Comparison of ENCODE assay signal across 1 cellular context in the genomic region with DNA sequence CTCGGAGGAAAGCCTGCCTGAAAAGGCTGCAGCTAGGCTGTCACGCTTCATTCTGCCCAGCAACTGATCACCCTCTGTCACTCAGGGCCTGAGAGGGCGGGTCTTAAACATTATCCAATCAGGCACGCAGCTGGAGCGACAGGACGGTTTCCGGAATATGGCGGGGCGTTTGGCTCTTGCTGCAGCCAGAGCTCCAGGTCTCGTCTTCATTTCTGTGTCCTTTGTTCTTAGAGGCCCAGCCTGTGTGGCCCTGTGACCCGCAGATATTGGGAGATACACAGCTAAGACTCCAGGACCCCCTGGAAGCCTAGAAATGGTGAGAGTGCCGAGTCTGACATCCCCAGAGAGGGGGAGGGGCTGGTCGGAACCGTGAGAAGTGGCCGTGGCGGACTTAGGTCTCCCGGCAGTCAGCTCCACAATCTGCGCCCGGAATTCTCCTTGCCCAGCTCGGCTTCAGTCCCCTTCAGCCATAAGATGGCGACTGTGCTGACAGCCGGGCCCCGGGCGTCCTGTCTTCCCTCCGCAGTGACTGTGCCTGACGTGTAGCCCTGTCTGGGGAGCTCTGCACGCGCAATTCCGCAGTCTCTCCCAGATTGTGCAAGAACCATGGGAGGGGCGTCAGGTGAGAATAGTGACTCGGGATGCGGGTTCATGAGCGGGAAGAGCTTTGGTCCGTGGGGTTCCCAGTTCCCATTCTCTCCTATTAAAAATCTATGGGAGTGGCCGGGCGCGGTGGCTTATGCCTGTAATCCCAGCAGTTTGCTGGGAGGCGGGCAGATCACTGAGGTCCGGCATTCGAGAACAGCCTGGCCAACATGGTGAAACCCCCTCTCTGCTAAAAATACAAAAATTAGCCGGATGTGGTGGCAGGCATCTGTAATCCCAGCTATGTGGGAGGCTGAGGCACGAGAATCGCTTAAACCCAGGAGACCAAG.
TF ChIP-seq lines count a peak whose summit lies in the region.

A gene (plus strand): TSS at position 144 of the 935 bp plus-strand sequence. CDS start 170 bp downstream, at position 314.

TF ChIP-seq in K562, 482 proteins besides CTCF, POLR2A, EP300 and RAD21 (continued from another document):
- TF ChIP-seq, protein P1, sequence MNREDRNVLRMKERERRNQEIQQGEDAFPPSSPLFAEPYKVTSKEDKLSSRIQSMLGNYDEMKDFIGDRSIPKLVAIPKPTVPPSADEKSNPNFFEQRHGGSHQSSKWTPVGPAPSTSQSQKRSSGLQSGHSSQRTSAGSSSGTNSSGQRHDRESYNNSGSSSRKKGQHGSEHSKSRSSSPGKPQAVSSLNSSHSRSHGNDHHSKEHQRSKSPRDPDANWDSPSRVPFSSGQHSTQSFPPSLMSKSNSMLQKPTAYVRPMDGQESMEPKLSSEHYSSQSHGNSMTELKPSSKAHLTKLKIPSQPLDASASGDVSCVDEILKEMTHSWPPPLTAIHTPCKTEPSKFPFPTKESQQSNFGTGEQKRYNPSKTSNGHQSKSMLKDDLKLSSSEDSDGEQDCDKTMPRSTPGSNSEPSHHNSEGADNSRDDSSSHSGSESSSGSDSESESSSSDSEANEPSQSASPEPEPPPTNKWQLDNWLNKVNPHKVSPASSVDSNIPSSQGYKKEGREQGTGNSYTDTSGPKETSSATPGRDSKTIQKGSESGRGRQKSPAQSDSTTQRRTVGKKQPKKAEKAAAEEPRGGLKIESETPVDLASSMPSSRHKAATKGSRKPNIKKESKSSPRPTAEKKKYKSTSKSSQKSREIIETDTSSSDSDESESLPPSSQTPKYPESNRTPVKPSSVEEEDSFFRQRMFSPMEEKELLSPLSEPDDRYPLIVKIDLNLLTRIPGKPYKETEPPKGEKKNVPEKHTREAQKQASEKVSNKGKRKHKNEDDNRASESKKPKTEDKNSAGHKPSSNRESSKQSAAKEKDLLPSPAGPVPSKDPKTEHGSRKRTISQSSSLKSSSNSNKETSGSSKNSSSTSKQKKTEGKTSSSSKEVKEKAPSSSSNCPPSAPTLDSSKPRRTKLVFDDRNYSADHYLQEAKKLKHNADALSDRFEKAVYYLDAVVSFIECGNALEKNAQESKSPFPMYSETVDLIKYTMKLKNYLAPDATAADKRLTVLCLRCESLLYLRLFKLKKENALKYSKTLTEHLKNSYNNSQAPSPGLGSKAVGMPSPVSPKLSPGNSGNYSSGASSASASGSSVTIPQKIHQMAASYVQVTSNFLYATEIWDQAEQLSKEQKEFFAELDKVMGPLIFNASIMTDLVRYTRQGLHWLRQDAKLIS (CRISPR knock-in tag; IDR thresholded peaks at IDR 0.05), result peak; percentile 46; the same call in 1 of the 2 replicates
- peak; percentile 78 for TF ChIP-seq TAF9B (IDR thresholded peaks at IDR 0.05; ENCODE audit: partially characterized antibody)
- 0 out of 2 replicates have a peak, but pooled peaks have one; percentile 61 for TF ChIP-seq HDAC8 (tag; IDR thresholded peaks at IDR 0.05)
- no peak for TF ChIP-seq SMARCA4 (IDR thresholded peaks at IDR 0.05)
- TF ChIP-seq RFX5 (IDR thresholded peaks at IDR 0.05; ENCODE audit: low read depth, low read length), result peak; percentile 97
- TF ChIP-seq RCOR1 (IDR thresholded peaks at IDR 0.05; ENCODE audit: borderline replicate concordance in 1 of 2, low read depth in 2 of 2, low read length in 2 of 2), result peak in 1 of 2 experiments; percentile 1; a peak in 1 of 4 replicates
- 0 out of 2 replicates have a peak, but pooled peaks have one; percentile 14 for TF ChIP-seq ZEB2 (IDR thresholded peaks at IDR 0.05)
- no peak for TF ChIP-seq KLF16 (IDR thresholded peaks at IDR 0.05)
- TF ChIP-seq, protein P2, sequence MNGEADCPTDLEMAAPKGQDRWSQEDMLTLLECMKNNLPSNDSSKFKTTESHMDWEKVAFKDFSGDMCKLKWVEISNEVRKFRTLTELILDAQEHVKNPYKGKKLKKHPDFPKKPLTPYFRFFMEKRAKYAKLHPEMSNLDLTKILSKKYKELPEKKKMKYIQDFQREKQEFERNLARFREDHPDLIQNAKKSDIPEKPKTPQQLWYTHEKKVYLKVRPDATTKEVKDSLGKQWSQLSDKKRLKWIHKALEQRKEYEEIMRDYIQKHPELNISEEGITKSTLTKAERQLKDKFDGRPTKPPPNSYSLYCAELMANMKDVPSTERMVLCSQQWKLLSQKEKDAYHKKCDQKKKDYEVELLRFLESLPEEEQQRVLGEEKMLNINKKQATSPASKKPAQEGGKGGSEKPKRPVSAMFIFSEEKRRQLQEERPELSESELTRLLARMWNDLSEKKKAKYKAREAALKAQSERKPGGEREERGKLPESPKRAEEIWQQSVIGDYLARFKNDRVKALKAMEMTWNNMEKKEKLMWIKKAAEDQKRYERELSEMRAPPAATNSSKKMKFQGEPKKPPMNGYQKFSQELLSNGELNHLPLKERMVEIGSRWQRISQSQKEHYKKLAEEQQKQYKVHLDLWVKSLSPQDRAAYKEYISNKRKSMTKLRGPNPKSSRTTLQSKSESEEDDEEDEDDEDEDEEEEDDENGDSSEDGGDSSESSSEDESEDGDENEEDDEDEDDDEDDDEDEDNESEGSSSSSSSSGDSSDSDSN (IDR thresholded peaks at IDR 0.05; ENCODE audit: borderline replicate concordance in 1 of 2, low read depth in 2 of 2, low read length in 2 of 2), result peak in 1 of 2 experiments; percentile 62; a peak in 1 of 4 replicates
- TF ChIP-seq, protein P3, sequence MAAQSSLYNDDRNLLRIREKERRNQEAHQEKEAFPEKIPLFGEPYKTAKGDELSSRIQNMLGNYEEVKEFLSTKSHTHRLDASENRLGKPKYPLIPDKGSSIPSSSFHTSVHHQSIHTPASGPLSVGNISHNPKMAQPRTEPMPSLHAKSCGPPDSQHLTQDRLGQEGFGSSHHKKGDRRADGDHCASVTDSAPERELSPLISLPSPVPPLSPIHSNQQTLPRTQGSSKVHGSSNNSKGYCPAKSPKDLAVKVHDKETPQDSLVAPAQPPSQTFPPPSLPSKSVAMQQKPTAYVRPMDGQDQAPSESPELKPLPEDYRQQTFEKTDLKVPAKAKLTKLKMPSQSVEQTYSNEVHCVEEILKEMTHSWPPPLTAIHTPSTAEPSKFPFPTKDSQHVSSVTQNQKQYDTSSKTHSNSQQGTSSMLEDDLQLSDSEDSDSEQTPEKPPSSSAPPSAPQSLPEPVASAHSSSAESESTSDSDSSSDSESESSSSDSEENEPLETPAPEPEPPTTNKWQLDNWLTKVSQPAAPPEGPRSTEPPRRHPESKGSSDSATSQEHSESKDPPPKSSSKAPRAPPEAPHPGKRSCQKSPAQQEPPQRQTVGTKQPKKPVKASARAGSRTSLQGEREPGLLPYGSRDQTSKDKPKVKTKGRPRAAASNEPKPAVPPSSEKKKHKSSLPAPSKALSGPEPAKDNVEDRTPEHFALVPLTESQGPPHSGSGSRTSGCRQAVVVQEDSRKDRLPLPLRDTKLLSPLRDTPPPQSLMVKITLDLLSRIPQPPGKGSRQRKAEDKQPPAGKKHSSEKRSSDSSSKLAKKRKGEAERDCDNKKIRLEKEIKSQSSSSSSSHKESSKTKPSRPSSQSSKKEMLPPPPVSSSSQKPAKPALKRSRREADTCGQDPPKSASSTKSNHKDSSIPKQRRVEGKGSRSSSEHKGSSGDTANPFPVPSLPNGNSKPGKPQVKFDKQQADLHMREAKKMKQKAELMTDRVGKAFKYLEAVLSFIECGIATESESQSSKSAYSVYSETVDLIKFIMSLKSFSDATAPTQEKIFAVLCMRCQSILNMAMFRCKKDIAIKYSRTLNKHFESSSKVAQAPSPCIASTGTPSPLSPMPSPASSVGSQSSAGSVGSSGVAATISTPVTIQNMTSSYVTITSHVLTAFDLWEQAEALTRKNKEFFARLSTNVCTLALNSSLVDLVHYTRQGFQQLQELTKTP (IDR thresholded peaks at IDR 0.05; ENCODE audit: low read depth in 1 of 2, partially characterized antibody in 2 of 2), result peak; percentile 48 to 73
- peak; percentile 45 to 67; a peak in 2 of 4 replicates for TF ChIP-seq TEAD1 (CRISPR knock-in tag; IDR thresholded peaks at IDR 0.05)
- TF ChIP-seq NR4A1 (CRISPR knock-in tag; IDR thresholded peaks at IDR 0.05), result no peak
- TF ChIP-seq NR4A1 (tag; IDR thresholded peaks at IDR 0.05), result peak; percentile 58; the same call in 1 of the 2 replicates
- TF ChIP-seq BRD4 (IDR thresholded peaks at IDR 0.05), result peak; percentile 87
- peak; percentile 42 to 92 (median 78) for TF ChIP-seq YY1 (IDR thresholded peaks at IDR 0.05; ENCODE audit: borderline replicate concordance in 1 of 3, control insufficient read depth in 1 of 3, extremely low read depth in 1 of 3, insufficient read depth in 3 of 3, insufficient read length in 1 of 3, insufficient replicate concordance in 2 of 3, low read depth in 1 of 3, low read length in 2 of 3)
- TF ChIP-seq CEBPB (tag; IDR thresholded peaks at IDR 0.05), result peak; percentile 97
- peak; percentile 68; the same call in 1 of the 2 replicates for TF ChIP-seq GABPB1 (CRISPR knock-in tag; IDR thresholded peaks at IDR 0.05)
- TF ChIP-seq ZBTB1 (CRISPR knock-in tag; IDR thresholded peaks at IDR 0.05; ENCODE audit: borderline replicate concordance, low read depth), result no peak
- TF ChIP-seq BHLHE40 (IDR thresholded peaks at IDR 0.05; ENCODE audit: low read length), result peak; percentile 80
- TF ChIP-seq ELF1 (tag; IDR thresholded peaks at IDR 0.05), result peak; percentile 80
- peak; percentile 12; the same call in 1 of the 2 replicates for TF ChIP-seq HCFC1 (IDR thresholded peaks at IDR 0.05; ENCODE audit: low read depth, low read length)
- no peak for TF ChIP-seq MAFG (tag; conservative IDR thresholded peaks at IDR 0.05)
- TF ChIP-seq, protein P4, sequence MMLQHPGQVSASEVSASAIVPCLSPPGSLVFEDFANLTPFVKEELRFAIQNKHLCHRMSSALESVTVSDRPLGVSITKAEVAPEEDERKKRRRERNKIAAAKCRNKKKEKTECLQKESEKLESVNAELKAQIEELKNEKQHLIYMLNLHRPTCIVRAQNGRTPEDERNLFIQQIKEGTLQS (IDR thresholded peaks at IDR 0.05), result peak; percentile 45; the same call in 1 of the 2 replicates
- TF ChIP-seq, protein P4 (CRISPR knock-in tag; conservative IDR thresholded peaks at IDR 0.05), result no peak
- peak; percentile 79 for TF ChIP-seq POLR2G (IDR thresholded peaks at IDR 0.05; ENCODE audit: low read depth, low read length)
- TF ChIP-seq, protein P5, sequence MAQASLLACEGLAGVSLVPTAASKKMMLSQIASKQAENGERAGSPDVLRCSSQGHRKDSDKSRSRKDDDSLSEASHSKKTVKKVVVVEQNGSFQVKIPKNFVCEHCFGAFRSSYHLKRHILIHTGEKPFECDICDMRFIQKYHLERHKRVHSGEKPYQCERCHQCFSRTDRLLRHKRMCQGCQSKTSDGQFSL (CRISPR knock-in tag; IDR thresholded peaks at IDR 0.05), result no peak
- TF ChIP-seq, protein P5 (tag; IDR thresholded peaks at IDR 0.05), result no peak
- 0 out of 2 replicates have a peak, but pooled peaks have one; percentile 33 for TF ChIP-seq ZNF830 (CRISPR knock-in tag; IDR thresholded peaks at IDR 0.05)
- TF ChIP-seq SRF (CRISPR knock-in tag; IDR thresholded peaks at IDR 0.05), result peak in 1 of 2 experiments; percentile 35; a peak in 1 of 4 replicates
- TF ChIP-seq MCM2 (IDR thresholded peaks at IDR 0.05; ENCODE audit: low read depth), result no peak
- peak; percentile 23; the same call in 1 of the 2 replicates for TF ChIP-seq NFIC (IDR thresholded peaks at IDR 0.05)
- 0 out of 2 replicates have a peak, but pooled peaks have one; percentile 42 for TF ChIP-seq SMAD3 (CRISPR knock-in tag; conservative IDR thresholded peaks at IDR 0.05)
- peak; percentile 75 for TF ChIP-seq HNRNPLL (IDR thresholded peaks at IDR 0.05; ENCODE audit: low read depth, low read length, poor library complexity, severe bottlenecking)
- TF ChIP-seq FOXK2 (conservative IDR thresholded peaks at IDR 0.05 in 1 of 2, IDR thresholded peaks at IDR 0.05 in 1 of 2; ENCODE audit: low read depth in 2 of 2), result 0 out of 4 replicates have a peak, but pooled peaks of 1 of the 2 experiments have one; percentile 15
- TF ChIP-seq, protein P6, sequence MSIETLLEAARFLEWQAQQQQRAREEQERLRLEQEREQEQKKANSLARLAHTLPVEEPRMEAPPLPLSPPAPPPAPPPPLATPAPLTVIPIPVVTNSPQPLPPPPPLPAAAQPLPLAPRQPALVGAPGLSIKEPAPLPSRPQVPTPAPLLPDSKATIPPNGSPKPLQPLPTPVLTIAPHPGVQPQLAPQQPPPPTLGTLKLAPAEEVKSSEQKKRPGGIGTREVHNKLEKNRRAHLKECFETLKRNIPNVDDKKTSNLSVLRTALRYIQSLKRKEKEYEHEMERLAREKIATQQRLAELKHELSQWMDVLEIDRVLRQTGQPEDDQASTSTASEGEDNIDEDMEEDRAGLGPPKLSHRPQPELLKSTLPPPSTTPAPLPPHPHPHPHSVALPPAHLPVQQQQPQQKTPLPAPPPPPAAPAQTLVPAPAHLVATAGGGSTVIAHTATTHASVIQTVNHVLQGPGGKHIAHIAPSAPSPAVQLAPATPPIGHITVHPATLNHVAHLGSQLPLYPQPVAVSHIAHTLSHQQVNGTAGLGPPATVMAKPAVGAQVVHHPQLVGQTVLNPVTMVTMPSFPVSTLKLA (conservative IDR thresholded peaks at IDR 0.05), result peak in 1 of 2 experiments; percentile 68; a peak in 3 of 4 replicates
- peak; percentile 61; the same call in 1 of the 2 replicates for TF ChIP-seq RB1 (IDR thresholded peaks at IDR 0.05; ENCODE audit: low read depth)
